ENCODE assay signal across 12 cellular contexts in the genomic region with DNA sequence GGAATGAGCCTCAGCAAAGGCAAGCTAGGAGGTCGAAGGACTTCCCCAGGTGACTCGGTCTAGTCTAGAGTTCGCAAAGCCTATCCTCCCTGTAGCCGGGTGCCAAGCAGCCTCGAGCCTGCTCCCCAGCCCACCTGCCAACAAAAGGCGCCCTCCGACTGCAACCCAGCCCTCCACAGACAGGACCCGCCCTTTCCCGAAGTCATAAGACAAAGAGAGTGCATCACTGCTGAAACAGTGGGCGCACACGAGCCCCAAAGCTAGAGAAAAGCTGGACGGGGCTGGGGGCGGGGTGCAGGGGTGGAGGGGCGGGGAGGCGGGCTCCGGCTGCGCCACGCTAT. TPM values are rescaled to one million over a fixed set of nuclear protein-coding genes. Genes with fewer than 3 reads are reported as not detected.
A peak's percentile ranks its signal among the peaks of the same experiment; 100 is the strongest.
DNase-seq lines count a peak whose midpoint lies in the region; ATAC-seq and TF ChIP-seq lines count a peak whose summit lies in the region.
"Had no signal": no experiment of that assay in that cellular context is flagged by ENCODE, and none has a peak within 500 bp of the region (broad histone marks: within the 10 kb centered on the region; RNA-seq: fewer than 3 reads in every experiment).

No MANE protein-coding gene starts in this region.

- H3K9me3 Mint-ChIP-seq in HFFc6: peaks cover 16% of the 10 kb centered on the region
- H3K9me3 Mint-ChIP-seq in stimulated activated naive CD8-positive, alpha-beta T cell treated with anti-CD3 and anti-CD28 coated beads, Interleukin-15, amount 100 ng/mL, for 72 hours: no peaks in the 10 kb centered on the region

- H3K36me3 Mint-ChIP-seq in HFFc6 (ENCODE audit: low read depth): peaks cover 53% of the 10 kb centered on the region
- H3K36me3 Mint-ChIP-seq: activated naive CD4-positive, alpha-beta T cell treated with anti-CD3 and anti-CD28 coated beads, Interleukin-2, amount 50 U/mL, for 24 hours had no signal

- H3K9me3 ChIP-seq in duodenal mucosa (ENCODE audit: control insufficient read depth in 1 of 2, low read length in 2 of 2): no peaks in the 10 kb centered on the region
- no peaks in the 10 kb centered on the region for H3K9me3 ChIP-seq in lower lobe of right lung

- no peak for DNase-seq in HFFc6
- no peak for DNase-seq in lower lobe of right lung
- no peak for DNase-seq in stimulated activated naive CD8-positive, alpha-beta T cell treated with anti-CD3 and anti-CD28 coated beads, Interleukin-15, amount 100 ng/mL, for 72 hours
- no peak for DNase-seq in Kasumi-1 (lab: John Stamatoyannopoulos, UW)
- no peak for DNase-seq in stimulated activated CD4-positive, alpha-beta T cell treated with anti-CD3 and anti-CD28 coated beads, Interleukin-1b, Interleukin-23, amount 100 ng/mL, for 48 hours
- DNase-seq in cerebellum (ENCODE audit: low spot score): no peak
- DNase-seq: hippocampal formation, NCI-H2171 treated with DMSO at 0.1 percent for 48 hours had no signal

- H3K27ac Mint-ChIP-seq in HFFc6: peak overlapping the region; percentile 99
- no peak overlapping the region for H3K27ac Mint-ChIP-seq in stimulated activated naive CD8-positive, alpha-beta T cell treated with anti-CD3 and anti-CD28 coated beads, Interleukin-15, amount 100 ng/mL, for 72 hours
- H3K27ac Mint-ChIP-seq: activated naive CD4-positive, alpha-beta T cell treated with anti-CD3 and anti-CD28 coated beads, Interleukin-2, amount 50 U/mL, for 24 hours had no signal

- peak in 1 of 2 donors; percentile 21 for ATAC-seq in lower lobe of right lung
- peak; percentile 5 for ATAC-seq in stimulated activated naive CD8-positive, alpha-beta T cell treated with anti-CD3 and anti-CD28 coated beads, Interleukin-15, amount 100 ng/mL, for 72 hours
- ATAC-seq in HG03045 (IDR thresholded peaks at IDR 0.05; ENCODE audit: unreplicated experiment): no peak

- H3K4me3 ChIP-seq in duodenal mucosa (ENCODE audit: low read depth in 1 of 2, low read length in 2 of 2) (peak overlapping the region in 1 of 2 donors; percentile 5), lower lobe of right lung (peak overlapping the region; percentile 57)

- peaks cover 54% of the 10 kb centered on the region for H3K4me1 Mint-ChIP-seq in HFFc6 (ENCODE audit: low read depth)
- peaks cover 7% of the 10 kb centered on the region for H3K4me1 Mint-ChIP-seq in stimulated activated naive CD8-positive, alpha-beta T cell treated with anti-CD3 and anti-CD28 coated beads, Interleukin-15, amount 100 ng/mL, for 72 hours

- peaks cover 0 to 4% of the 10 kb centered on the region in 2 donors for H3K27me3 ChIP-seq in duodenal mucosa (ENCODE audit: control insufficient read depth in 1 of 2, insufficient read depth in 2 of 2, low read length in 2 of 2)
- H3K27me3 ChIP-seq in lower lobe of right lung (ENCODE audit: low read depth): no peaks in the 10 kb centered on the region

- intact Hi-C loops in lower lobe of right lung (cut with DNase I): loop anchor here (10.0 kb wide), 1 partner anchor 99 kb away; no protein-coding TSS in a partner anchor

- H3K9ac ChIP-seq in duodenal mucosa (ENCODE audit: low read depth in 1 of 2, low read length in 2 of 2): no peak overlapping the region

- H3K27ac ChIP-seq in duodenal mucosa (ENCODE audit: low read depth, low read length) (peak overlapping the region; percentile 57), lower lobe of right lung (peak overlapping the region; percentile 85)
- H3K27ac ChIP-seq: HL-60 had no signal

- H3K36me3 ChIP-seq in duodenal mucosa (ENCODE audit: control insufficient read depth in 1 of 2, insufficient read depth in 2 of 2, low read length in 2 of 2): no peaks in the 10 kb centered on the region
- H3K36me3 ChIP-seq in lower lobe of right lung: no peaks in the 10 kb centered on the region

- H3K4me3 Mint-ChIP-seq in HFFc6: peak overlapping the region; percentile 100
- H3K4me3 Mint-ChIP-seq in stimulated activated naive CD8-positive, alpha-beta T cell treated with anti-CD3 and anti-CD28 coated beads, Interleukin-15, amount 100 ng/mL, for 72 hours: no peak overlapping the region
- H3K4me3 Mint-ChIP-seq: activated naive CD4-positive, alpha-beta T cell treated with anti-CD3 and anti-CD28 coated beads, Interleukin-2, amount 50 U/mL, for 24 hours had no signal

- H3K27me3 Mint-ChIP-seq in HFFc6 (ENCODE audit: insufficient read depth): peaks cover 27% of the 10 kb centered on the region
- peaks cover 49% of the 10 kb centered on the region for H3K27me3 Mint-ChIP-seq in stimulated activated naive CD8-positive, alpha-beta T cell treated with anti-CD3 and anti-CD28 coated beads, Interleukin-15, amount 100 ng/mL, for 72 hours

- no peak for TF ChIP-seq CTCF in HFFc6 (IDR thresholded peaks at IDR 0.05)
- no peak for TF ChIP-seq CTCF in lower lobe of right lung (IDR thresholded peaks at IDR 0.05)

- H3K4me1 ChIP-seq in duodenal mucosa (ENCODE audit: control insufficient read depth in 1 of 2, insufficient read depth in 2 of 2, low read length in 2 of 2): peaks cover 0 to 7% of the 10 kb centered on the region in 2 donors
- H3K4me1 ChIP-seq in lower lobe of right lung: no peaks in the 10 kb centered on the region

RNA-seq across cellular contexts. Expression of gene COL1A2, which starts 0.7 kb away (rescaled TPM):
- 1,000 to 10,000 TPM; 3,728 to 6,317 (median 3,918) TPM for total RNA-seq in HFFc6 (2021; fragmentation: NEBNext Ultra II Directional; extraction: Animal tissue kit (Norgen Biotek cat#: 25700))
- 252 TPM for total RNA-seq in lower lobe of right lung
- total RNA-seq in cerebellum: 233 TPM

Comparison
In these comparisons a context has a peak if more than half of its experiments do, and no peak if none do; other contexts are left out.
1. RNA of gene COL1A2, which starts 0.7 kb away (total RNA-seq): 3,728 to 6,317 TPM in HFFc6; 252 TPM in lower lobe of right lung (single experiment) and 233 TPM in cerebellum (single experiment); every median in the first group is over 10 times any median in the second.